Comparison of ENCODE assay signal across 21 cellular contexts in the genomic region with DNA sequence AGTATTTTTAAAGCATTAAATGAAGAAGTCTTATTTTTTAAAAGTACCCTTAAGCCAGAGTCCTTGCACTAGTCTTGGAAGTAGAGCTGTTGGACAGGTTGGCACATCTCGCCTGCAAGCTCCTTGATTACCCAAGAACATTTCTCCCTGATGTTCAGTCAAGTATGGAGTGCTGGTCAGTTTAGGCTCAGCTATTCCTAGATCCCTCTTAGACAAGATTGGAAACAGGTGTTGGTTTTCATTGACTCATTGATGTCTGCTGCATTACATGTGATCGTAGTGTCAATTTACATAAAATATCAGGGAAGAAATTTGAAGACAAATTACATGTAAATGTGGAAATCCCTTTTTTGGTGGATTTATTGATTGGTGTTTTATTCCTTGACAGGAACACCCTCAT.
"Had no signal": no experiment of that assay in that cellular context is flagged by ENCODE, and none has a peak within 500 bp of the region (broad histone marks: within the 10 kb centered on the region; RNA-seq: fewer than 3 reads in every experiment).

No MANE protein-coding gene starts in this region.

- H3K36me3 ChIP-seq: esophagus squamous epithelium, neural progenitor cell, right lobe of liver, suprapubic skin had no signal

- H3K9me3 ChIP-seq: esophagus squamous epithelium, right lobe of liver, suprapubic skin had no signal

- ATAC-seq: effector memory CD8-positive, alpha-beta T cell; naive thymus-derived CD4-positive, alpha-beta T cell; right lobe of liver; stimulated activated naive CD8-positive, alpha-beta T cell treated with anti-CD3 and anti-CD28 coated beads, Interleukin-15, amount 100 ng/mL, for 72 hours had no signal

- DNase-seq: cerebellar nuclear complex; cortex of kidney; effector memory CD8-positive, alpha-beta T cell; erythroblast; esophagus squamous epithelium; naive thymus-derived CD4-positive, alpha-beta T cell; right lobe of liver; stimulated activated CD4-positive, alpha-beta T cell treated with anti-CD3 and anti-CD28 coated beads, Interleukin-12 subunit alpha, Interleukin-12 subunit beta, amount 100 ng/mL, for 4 hours; stimulated activated CD4-positive, alpha-beta T cell treated with anti-CD3 and anti-CD28 coated beads, Interleukin-1b, Interleukin-23, amount 100 ng/mL, for 48 hours; stimulated activated CD4-positive, alpha-beta T cell treated with anti-CD3 and anti-CD28 coated beads, Interleukin-4, amount 100 ng/mL, for 1 hour; stimulated activated CD8-positive, alpha-beta memory T cell treated with anti-CD3 and anti-CD28 coated beads, Interleukin-4, amount 100 ng/mL, for 48 hours; stimulated activated naive CD4-positive, alpha-beta T cell; stimulated activated naive CD8-positive, alpha-beta T cell treated with anti-CD3 and anti-CD28 coated beads, Interleukin-15, amount 100 ng/mL, for 72 hours had no signal

- FAIRE-seq: endometrium, frontal cortex, keratinocyte had no signal

- H3K27ac ChIP-seq: esophagus squamous epithelium, neural progenitor cell, parathyroid adenoma, right lobe of liver, suprapubic skin had no signal

- H3K4me1 ChIP-seq: esophagus squamous epithelium, neural progenitor cell, parathyroid adenoma, right lobe of liver, suprapubic skin had no signal

- H2AFZ ChIP-seq: neural progenitor cell, parathyroid adenoma had no signal

- H3K79me2 ChIP-seq: parathyroid adenoma had no signal

- H3K27me3 ChIP-seq: esophagus squamous epithelium, neural progenitor cell, right lobe of liver, suprapubic skin had no signal

- H3K9ac ChIP-seq: neural progenitor cell, parathyroid adenoma had no signal

- H3K4me3 ChIP-seq: esophagus squamous epithelium, lung, neural progenitor cell, right lobe of liver, smooth muscle cell, suprapubic skin had no signal

- H3K4me2 ChIP-seq: neural progenitor cell, smooth muscle cell had no signal
